ENCODE assay signal across 14 cellular contexts in genomic region chr1:183954496-183954895, GRCh38.
DNase-seq lines count a peak whose midpoint lies in the region; ATAC-seq, FAIRE-seq and TF ChIP-seq lines count a peak whose summit lies in the region.
"Had no signal": no experiment of that assay in that cellular context is flagged by ENCODE, and none has a peak within 500 bp of the region (broad histone marks: within the 10 kb centered on the region; RNA-seq: fewer than 3 reads in every experiment).

No MANE protein-coding gene starts in this region.

- H3K9ac ChIP-seq in keratinocyte (ENCODE audit: control insufficient read depth, extremely low read depth, insufficient read depth, low read length), result no peak overlapping the region

- no peak overlapping the region for H3K4me2 ChIP-seq in keratinocyte (ENCODE audit: control insufficient read depth, extremely low read depth, insufficient read depth, low read depth, low read length)
- H3K4me2 ChIP-seq: A549 had no signal

- no peak for TF ChIP-seq POLR2A in esophagus muscularis mucosa (IDR thresholded peaks at IDR 0.05; ENCODE audit: low read depth)

- WGBS in esophagus muscularis mucosa, result 96% methylated on average over 3 of the region's 3 CpGs

- H3K4me3 Mint-ChIP-seq in central memory CD8-positive, alpha-beta T cell, result no peak overlapping the region

- no peak for ATAC-seq in central memory CD8-positive, alpha-beta T cell (replicated peaks; ENCODE audit: extremely low read depth, poor library complexity, severe bottlenecking)
- no peak for ATAC-seq in HG02852 (IDR thresholded peaks at IDR 0.05; ENCODE audit: unreplicated experiment)
- ATAC-seq: A549, Panc1 had no signal

- no peak overlapping the region for H2AFZ ChIP-seq in keratinocyte (ENCODE audit: control insufficient read depth, low read length)

- dilution Hi-C loops in keratinocyte (cut with MboI; ENCODE audit: extremely low pct_ligation_motif_present, low sequenced_read_pairs), result no loop called here

- no peaks in the 10 kb centered on the region for H3K79me2 ChIP-seq in keratinocyte (ENCODE audit: control insufficient read depth, insufficient read depth, low read length)

- H3K27ac Mint-ChIP-seq in central memory CD8-positive, alpha-beta T cell (ENCODE audit: low read depth), result peak overlapping the region; percentile 72

- H3K9me3 ChIP-seq in left ventricle myocardium inferior (replicated peaks) (peaks cover 4% of the 10 kb centered on the region), keratinocyte (ENCODE audit: control insufficient read depth, low read depth, low read length) (no peaks in the 10 kb centered on the region), esophagus muscularis mucosa (no peaks in the 10 kb centered on the region)

- no peak overlapping the region for H3K4me3 ChIP-seq in left ventricle myocardium inferior
- no peak overlapping the region for H3K4me3 ChIP-seq in keratinocyte (ENCODE audit: control insufficient read depth in 2 of 3, extremely low read depth in 1 of 3, insufficient read depth in 2 of 3, low read depth in 1 of 3, low read length in 3 of 3)
- H3K4me3 ChIP-seq in esophagus muscularis mucosa, result no peak overlapping the region
- H3K4me3 ChIP-seq: A549 had no signal

- no peak for TF ChIP-seq EP300 in esophagus muscularis mucosa (IDR thresholded peaks at IDR 0.05)

- intact Hi-C loops in left ventricle myocardium inferior (cut with micrococcal nuclease) (no loop called here), cardiac septum (cut with DNase I) (no loop called here), esophagus muscularis mucosa (cut with DNase I) (no loop called here)

- no peaks in the 10 kb centered on the region for H3K27me3 Mint-ChIP-seq in central memory CD8-positive, alpha-beta T cell

- H3K27ac ChIP-seq in left ventricle myocardium inferior (replicated peaks) (peak overlapping the region; percentile 77), keratinocyte (ENCODE audit: control insufficient read depth, insufficient read depth, low read length) (no peak overlapping the region), esophagus muscularis mucosa (replicated peaks in 1 of 4) (no peak overlapping the region)
- H3K27ac ChIP-seq: A549 had no signal

- H3K4me1 ChIP-seq in left ventricle myocardium inferior, result peaks cover 23% of the 10 kb centered on the region
- peaks cover 14% of the 10 kb centered on the region for H3K4me1 ChIP-seq in keratinocyte (ENCODE audit: control insufficient read depth, extremely low read depth, insufficient read depth, low read length)
- peaks cover 0 to 19% (median 10%) of the 10 kb centered on the region in 4 donors for H3K4me1 ChIP-seq in esophagus muscularis mucosa
- H3K4me1 ChIP-seq: A549 had no signal

- no peaks in the 10 kb centered on the region for H3K36me3 Mint-ChIP-seq in central memory CD8-positive, alpha-beta T cell (ENCODE audit: insufficient read depth)

- H3K36me3 ChIP-seq in left ventricle myocardium inferior (peaks cover 11% of the 10 kb centered on the region), keratinocyte (ENCODE audit: control insufficient read depth in 2 of 2, extremely low read depth in 1 of 2, insufficient read depth in 2 of 2, low read length in 2 of 2) (no peaks in the 10 kb centered on the region), esophagus muscularis mucosa (no peaks in the 10 kb centered on the region)

- no peaks in the 10 kb centered on the region for H3K9me3 Mint-ChIP-seq in central memory CD8-positive, alpha-beta T cell

- H3K9me1 ChIP-seq in keratinocyte (ENCODE audit: control insufficient read depth, extremely low read depth, insufficient read depth, low read length), result no peaks in the 10 kb centered on the region

- H3K4me1 Mint-ChIP-seq in central memory CD8-positive, alpha-beta T cell, result peaks cover 9% of the 10 kb centered on the region

- DNase-seq in left ventricle myocardium inferior, result no peak
- DNase-seq in cardiac septum (ENCODE audit: low spot score), result no peak
- DNase-seq in central memory CD8-positive, alpha-beta T cell (ENCODE audit: low spot score in 2 of 2), result no peak
- peak; percentile 46 for DNase-seq in keratinocyte (ENCODE audit: low read depth, low spot score)
- DNase-seq in NK-92 treated with Interleukin-12 subunit alpha and Interleukin-12 subunit beta, amount 100 ng/mL, for 24 hours (lab: John Stamatoyannopoulos, UW), result no peak
- DNase-seq in esophagus muscularis mucosa (ENCODE audit: extremely low spot score), result no peak
- DNase-seq: DND-41, KG1, NCI-H1417 treated with DMSO at 0.1 percent for 48 hours, NCI-H187 treated with DMSO at 0.1 percent for 48 hours, NCI-H526 had no signal

- H4K20me1 ChIP-seq in keratinocyte (ENCODE audit: control insufficient read depth, extremely low read depth, insufficient read depth, low read length), result no peaks in the 10 kb centered on the region

- H3K27me3 ChIP-seq in left ventricle myocardium inferior (ENCODE audit: low read depth) (no peaks in the 10 kb centered on the region), keratinocyte (ENCODE audit: control insufficient read depth, extremely low read depth, insufficient read depth, low read length) (no peaks in the 10 kb centered on the region), esophagus muscularis mucosa (no peaks in the 10 kb centered on the region)

- no peak for TF ChIP-seq CTCF in left ventricle myocardium inferior (IDR thresholded peaks at IDR 0.05; ENCODE audit: borderline replicate concordance)
- TF ChIP-seq CTCF in keratinocyte (optimal IDR thresholded peaks at IDR 0.05 in 1 of 3, IDR thresholded peaks at IDR 0.05 in 1 of 3, conservative IDR thresholded peaks at IDR 0.05 in 1 of 3; ENCODE audit: extremely low read depth in 1 of 3, insufficient read depth in 2 of 3, low read length in 3 of 3), result no peak
- TF ChIP-seq CTCF in esophagus muscularis mucosa (IDR thresholded peaks at IDR 0.05), result no peak

- FAIRE-seq in keratinocyte (lab: Jason Lieb, UNC), result peak; percentile 41
- FAIRE-seq: A549 had no signal
